In the genomic region with DNA sequence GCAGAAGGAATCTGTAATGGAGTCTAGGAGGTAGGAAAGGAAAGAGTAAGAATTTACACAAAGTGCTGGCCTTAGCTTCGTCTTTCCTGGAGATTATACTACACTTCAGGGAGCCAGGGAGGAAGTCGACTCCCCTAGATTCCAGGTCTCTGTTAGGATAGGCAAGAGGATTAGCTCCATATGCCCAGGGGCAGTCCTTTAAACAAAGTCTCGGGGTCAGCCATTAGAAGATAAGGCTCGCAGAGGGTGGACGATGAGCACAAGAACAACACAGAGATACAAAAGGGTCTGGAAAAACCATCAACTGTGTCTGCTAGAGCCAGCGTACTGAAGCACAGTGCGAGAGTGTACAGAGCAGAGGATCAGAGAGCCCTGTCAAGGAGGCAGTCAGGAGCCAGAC, we compare ENCODE assay signal across 20 cellular contexts.
DNase-seq lines count a peak whose midpoint lies in the region; ATAC-seq and TF ChIP-seq lines count a peak whose summit lies in the region.
"Had no signal": no experiment of that assay in that cellular context is flagged by ENCODE, and none has a peak within 500 bp of the region (broad histone marks: within the 10 kb centered on the region; RNA-seq: fewer than 3 reads in every experiment).

No MANE protein-coding gene starts in this region.

- no peak for TF ChIP-seq CTCF in coronary artery (IDR thresholded peaks at IDR 0.05)
- no peak for TF ChIP-seq CTCF in thoracic aorta (IDR thresholded peaks at IDR 0.05)
- TF ChIP-seq CTCF in Peyer's patch (IDR thresholded peaks at IDR 0.05) = no peak

- no peak overlapping the region for H2BK15ac ChIP-seq in mesendoderm (replicated peaks; ENCODE audit: low read depth)

- H3K27ac ChIP-seq in coronary artery = peak overlapping the region; percentile 78 to 81
- no peak overlapping the region for H3K27ac ChIP-seq in mesendoderm (ENCODE audit: low read depth, low read length)
- H3K27ac ChIP-seq in thoracic aorta = peak overlapping the region; percentile 72 to 79
- H3K27ac ChIP-seq in Peyer's patch = no peak overlapping the region
- H3K27ac ChIP-seq: SJSA1 had no signal

- H3K27me3 Mint-ChIP-seq in activated T-cell treated with anti-CD3 and anti-CD28 coated beads, Interleukin-2, amount 50 U/mL, for 4 hours (ENCODE audit: low read depth) = peaks cover 12% of the 10 kb centered on the region

- H3K79me1 ChIP-seq in mesendoderm (ENCODE audit: low read length) = no peaks in the 10 kb centered on the region

- H3K79me2 ChIP-seq in mesendoderm (ENCODE audit: control insufficient read depth, insufficient read depth, low read length) = no peaks in the 10 kb centered on the region

- no peak overlapping the region for H3K9ac ChIP-seq in mesendoderm (ENCODE audit: low read length)

- no peaks in the 10 kb centered on the region for H3K4me1 Mint-ChIP-seq in activated T-cell treated with anti-CD3 and anti-CD28 coated beads, Interleukin-2, amount 50 U/mL, for 4 hours (ENCODE audit: low read depth)
- H3K4me1 Mint-ChIP-seq: B cell, CD14-positive monocyte had no signal

- no peak overlapping the region for H2BK5ac ChIP-seq in mesendoderm (ENCODE audit: low read length)

- TF ChIP-seq POLR2A in Peyer's patch (IDR thresholded peaks at IDR 0.05) = no peak

- no peaks in the 10 kb centered on the region for H3K36me3 Mint-ChIP-seq in activated T-cell treated with anti-CD3 and anti-CD28 coated beads, Interleukin-2, amount 50 U/mL, for 4 hours (ENCODE audit: insufficient read depth)
- H3K36me3 Mint-ChIP-seq: CD14-positive monocyte had no signal

- WGBS in mesendoderm (ENCODE audit: extremely low coverage, insufficient coverage, low lambda C conversion rate) = no CpG with 5 or more reads among the region's 7 CpGs

- H3K9me3 ChIP-seq in thoracic aorta = no peaks in the 10 kb centered on the region
- H3K9me3 ChIP-seq in Peyer's patch = no peaks in the 10 kb centered on the region
- H3K9me3 ChIP-seq: SJSA1 had no signal

- H3K27me3 ChIP-seq in H7 (ENCODE audit: control insufficient read depth, insufficient read depth, low read length) = no peaks in the 10 kb centered on the region
- H3K27me3 ChIP-seq in mesendoderm (ENCODE audit: insufficient read depth, low read length, poor library complexity) = no peaks in the 10 kb centered on the region
- H3K27me3 ChIP-seq in thoracic aorta (replicated peaks; ENCODE audit: insufficient read depth) = no peaks in the 10 kb centered on the region
- H3K27me3 ChIP-seq in Peyer's patch = no peaks in the 10 kb centered on the region
- H3K27me3 ChIP-seq: SJSA1 had no signal

- H3K4me2 ChIP-seq in mesendoderm (ENCODE audit: low read length) = no peak overlapping the region

- H2AK5ac ChIP-seq in mesendoderm (ENCODE audit: low read length) = no peak overlapping the region

- no peak overlapping the region for H4K5ac ChIP-seq in mesendoderm (ENCODE audit: low read length)

- no peak overlapping the region for H3K4me3 Mint-ChIP-seq in activated T-cell treated with anti-CD3 and anti-CD28 coated beads, Interleukin-2, amount 50 U/mL, for 4 hours
- H3K4me3 Mint-ChIP-seq: B cell, CD14-positive monocyte had no signal

- H3K4me1 ChIP-seq in mesendoderm (ENCODE audit: control insufficient read depth, low read depth, low read length) (no peaks in the 10 kb centered on the region), thoracic aorta (ENCODE audit: control insufficient read depth in 1 of 2, low read depth in 2 of 2) (peaks cover 16 to 36% of the 10 kb centered on the region in 2 donors), Peyer's patch (no peaks in the 10 kb centered on the region)

- DNase-seq in H7 = peak; percentile 10
- DNase-seq in coronary artery (ENCODE audit: low spot score) = no peak
- peak; percentile 58 for DNase-seq in mesendoderm
- no peak for DNase-seq in thoracic aorta (ENCODE audit: low spot score)
- no peak for DNase-seq in activated T-cell treated with anti-CD3 and anti-CD28 coated beads, Interleukin-2, amount 50 U/mL, for 4 hours
- no peak for DNase-seq in Ammon's horn (ENCODE audit: low spot score)
- DNase-seq in Peyer's patch = no peak
- DNase-seq: DMS53, GF-D8, GOT3, Karpas-422, MV-4-11, NCI-H1105 treated with DMSO at 0.1 percent for 48 hours, NCI-H2081, NCI-H2171 treated with DMSO at 0.1 percent for 48 hours, NCI-H446, NCI-H526 had no signal

- no peak overlapping the region for H3K23ac ChIP-seq in mesendoderm (ENCODE audit: low read length)

- H2BK120ac ChIP-seq in mesendoderm (ENCODE audit: low read depth, low read length) = no peak overlapping the region

- H3K56ac ChIP-seq in mesendoderm (ENCODE audit: low read length) = no peak overlapping the region

- no peak overlapping the region for H3K4ac ChIP-seq in mesendoderm (ENCODE audit: low read depth, low read length)

- H3K9me3 Mint-ChIP-seq in activated T-cell treated with anti-CD3 and anti-CD28 coated beads, Interleukin-2, amount 50 U/mL, for 4 hours = peaks cover 4% of the 10 kb centered on the region

- H3K36me3 ChIP-seq in H7 (replicated peaks; ENCODE audit: control insufficient read depth, insufficient read depth, low read length) (no peaks in the 10 kb centered on the region), mesendoderm (ENCODE audit: control insufficient read depth, insufficient read depth, low read length) (no peaks in the 10 kb centered on the region), thoracic aorta (no peaks in the 10 kb centered on the region), Peyer's patch (no peaks in the 10 kb centered on the region)
- H3K36me3 ChIP-seq: SJSA1 had no signal

- ATAC-seq in thoracic aorta (ENCODE audit: insufficient number of reproducible peaks, low FRiP score, low read depth) = no peak
- no peak for ATAC-seq in activated T-cell treated with anti-CD3 and anti-CD28 coated beads, Interleukin-2, amount 50 U/mL, for 4 hours

- no peak overlapping the region for H4K8ac ChIP-seq in mesendoderm (ENCODE audit: low read depth, low read length)

- H3K4me3 ChIP-seq in H7 (ENCODE audit: insufficient read depth, low read depth, low read length) (no peak overlapping the region), coronary artery (no peak overlapping the region), mesendoderm (ENCODE audit: low read length) (no peak overlapping the region), thoracic aorta (no peak overlapping the region), Peyer's patch (no peak overlapping the region)
- H3K4me3 ChIP-seq: SJSA1 had no signal

- no peak overlapping the region for H3K18ac ChIP-seq in mesendoderm (ENCODE audit: low read length)

Comparison
In these comparisons a context has a peak if more than half of its experiments do, and no peak if none do; other contexts are left out.
1. DNase-seq: peak in H7 (single experiment) and mesendoderm (single experiment); none in coronary artery (single experiment), thoracic aorta (single experiment), activated T-cell treated with anti-CD3 and anti-CD28 coated beads, Interleukin-2, amount 50 U/mL, for 4 hours (single experiment), Ammon's horn (single experiment) and Peyer's patch (0 of 3).
2. H3K27ac ChIP-seq: peak in coronary artery (2 of 2) and thoracic aorta (2 of 2); none in mesendoderm (single experiment) and Peyer's patch (0 of 4).